In the genomic region with DNA sequence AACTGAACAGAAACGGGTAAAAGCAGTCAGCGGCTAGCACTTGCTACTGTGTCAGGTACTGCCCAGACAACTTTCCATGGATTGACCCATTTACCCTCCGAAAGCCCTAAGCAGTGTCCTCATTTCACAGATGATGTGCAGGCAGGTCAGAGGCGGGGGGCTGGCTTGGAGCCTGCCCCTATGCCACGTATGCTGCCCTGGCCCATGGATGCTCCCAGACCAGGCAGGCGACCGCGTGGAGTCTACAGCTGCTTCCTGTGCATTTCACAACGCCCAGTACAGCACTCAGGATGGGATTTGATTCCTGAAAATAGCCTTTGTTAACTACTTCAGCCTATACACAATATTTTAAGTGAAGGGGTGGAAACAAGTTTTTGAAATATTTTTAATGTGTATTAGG, we compare ENCODE assay signal across 19 cellular contexts.
"Had no signal": no experiment of that assay in that cellular context is flagged by ENCODE, and none has a peak within 500 bp of the region (broad histone marks: within the 10 kb centered on the region; RNA-seq: fewer than 3 reads in every experiment).

No MANE protein-coding gene starts in this region.

- ATAC-seq: activated naive CD4-positive, alpha-beta T cell treated with anti-CD3 and anti-CD28 coated beads, Interleukin-2, amount 50 U/mL, for 72 hours; right cardiac atrium; upper lobe of right lung had no signal

- H3K36me3 ChIP-seq: cardiac muscle cell, esophagus squamous epithelium, prostate gland, stomach, upper lobe of right lung had no signal

- H3K4me3 ChIP-seq: cardiac muscle cell, esophagus squamous epithelium, lung, prostate gland, stomach, testis, upper lobe of right lung had no signal

- H3K27ac ChIP-seq: cardiac muscle cell, esophagus squamous epithelium, prostate gland, stomach, testis, upper lobe of right lung had no signal

- H3K27me3 ChIP-seq: cardiac muscle cell, esophagus squamous epithelium, stomach, testis, upper lobe of right lung had no signal

- DNase-seq: activated B cell treated with CpG ODN at 0.5 μM for 24 hours; activated CD4-positive, alpha-beta memory T cell treated with anti-CD3 and anti-CD28 coated beads for 36 hours; activated CD4-positive, alpha-beta T cell treated with anti-CD3 and anti-CD28 coated beads for 4 hours; activated gamma-delta T cell treated with Interleukin-2 at 50 U/mL for 16 hours; activated T-cell treated with anti-CD3 and anti-CD28 coated beads for 4 hours; amniotic stem cell; esophagus squamous epithelium; islet precursor cell; nephron progenitor cell; right cardiac atrium; small intestine; stimulated activated CD4-positive, alpha-beta T cell treated with anti-CD3 and anti-CD28 coated beads, Interleukin-4, amount 100 ng/mL, for 1 hour; stomach; testis; upper lobe of right lung had no signal

- H3K9me3 ChIP-seq: esophagus squamous epithelium, prostate gland, stomach, testis, upper lobe of right lung had no signal

- H3K4me1 ChIP-seq: prostate gland, testis had no signal
